In the genomic region with DNA sequence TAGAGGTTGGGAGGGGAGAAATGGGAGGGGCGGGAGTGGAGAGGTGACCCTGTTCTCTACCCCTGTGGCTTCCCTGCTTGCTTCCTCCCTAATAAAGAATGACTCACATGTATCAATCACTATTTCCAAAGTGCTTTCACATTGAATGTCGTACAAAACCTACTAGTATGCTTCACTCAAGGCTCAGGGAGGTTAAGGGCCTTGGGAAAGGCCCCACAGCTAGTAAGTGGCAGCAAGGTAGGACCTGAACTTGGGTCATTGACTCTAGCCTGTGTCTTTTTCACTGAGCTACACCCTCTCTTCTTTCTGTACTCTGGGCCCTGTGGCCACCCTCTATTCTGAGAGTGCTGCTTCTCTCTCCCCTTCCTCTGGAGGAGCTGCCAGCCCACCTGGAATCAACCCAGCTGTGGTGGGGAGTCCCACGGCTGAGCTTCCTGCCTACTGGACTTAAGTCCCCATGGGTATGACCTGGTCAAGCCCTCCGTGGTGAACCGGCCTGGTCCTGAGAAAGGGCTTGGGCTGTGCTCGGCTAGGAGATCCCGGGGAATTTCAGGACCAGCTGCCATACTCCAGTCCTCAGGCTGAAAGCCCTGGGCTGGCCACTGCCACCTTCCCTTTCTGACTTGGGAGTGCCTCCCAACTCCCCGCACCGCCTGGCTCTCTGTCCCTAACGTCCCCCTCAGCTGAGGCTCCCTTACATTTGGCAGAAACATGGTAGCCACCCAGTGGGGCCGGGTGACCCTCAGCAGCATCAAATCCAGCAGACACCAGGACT, we compare ENCODE assay signal across 13 cellular contexts. TPM values are rescaled to one million over a fixed set of nuclear protein-coding genes. Genes with fewer than 3 reads are reported as not detected.
DNase-seq lines count a peak whose midpoint lies in the region; ATAC-seq lines count a peak whose summit lies in the region.
"Had no signal": no experiment of that assay in that cellular context is flagged by ENCODE, and none has a peak within 500 bp of the region (broad histone marks: within the 10 kb centered on the region; RNA-seq: fewer than 3 reads in every experiment).

No MANE protein-coding gene starts in this region.

- H3K27ac ChIP-seq in right cardiac atrium (ENCODE audit: low read length), result peak overlapping the region; percentile 4
- H3K27ac ChIP-seq: body of pancreas had no signal

- H3K27me3 Mint-ChIP-seq in activated CD4-positive, alpha-beta T cell treated with anti-CD3 and anti-CD28 coated beads, Interleukin-2, amount 10 ng/mL, durations not matched to agents 7 days and 5 days, result no peaks in the 10 kb centered on the region
- H3K27me3 Mint-ChIP-seq in activated naive CD8-positive, alpha-beta T cell treated with anti-CD3 and anti-CD28 coated beads for 36 hours, result no peaks in the 10 kb centered on the region
- no peaks in the 10 kb centered on the region for H3K27me3 Mint-ChIP-seq in stimulated activated naive CD8-positive, alpha-beta T cell treated with anti-CD3 and anti-CD28 coated beads, Interleukin-15, amount 100 ng/mL, for 72 hours

- 67% methylated on average over 11 of the region's 11 CpGs for WGBS in right cardiac atrium

- intact Hi-C loops in right cardiac atrium (cut with DNase I), result loop anchor here in 1 of 4 donors (10.0 kb wide), 1 partner anchor 49 kb away; no protein-coding TSS in a partner anchor

- H3K27ac Mint-ChIP-seq in activated CD4-positive, alpha-beta T cell treated with anti-CD3 and anti-CD28 coated beads, Interleukin-2, amount 10 ng/mL, durations not matched to agents 7 days and 5 days, result peak overlapping the region; percentile 57
- peak overlapping the region; percentile 81 for H3K27ac Mint-ChIP-seq in activated naive CD8-positive, alpha-beta T cell treated with anti-CD3 and anti-CD28 coated beads for 36 hours
- H3K27ac Mint-ChIP-seq in stimulated activated naive CD8-positive, alpha-beta T cell treated with anti-CD3 and anti-CD28 coated beads, Interleukin-15, amount 100 ng/mL, for 72 hours, result peak overlapping the region; percentile 75 to 90
- H3K27ac Mint-ChIP-seq: GM23338 had no signal

- no peak for DNase-seq in activated CD4-positive, alpha-beta T cell treated with anti-CD3 and anti-CD28 coated beads, Interleukin-2, amount 10 ng/mL, durations not matched to agents 7 days and 5 days
- no peak for DNase-seq in activated CD4-positive, alpha-beta T cell treated with anti-CD3 and anti-CD28 coated beads, Interleukin-2, amount 50 U/mL, for 1 hour
- no peak for DNase-seq in activated naive CD8-positive, alpha-beta T cell treated with anti-CD3 and anti-CD28 coated beads for 36 hours
- DNase-seq in right cardiac atrium (peak in 2 of 3 donors; percentile 41 to 60), GOT3 (lab: John Stamatoyannopoulos, UW) (no peak)
- no peak for DNase-seq in stimulated activated naive CD8-positive, alpha-beta T cell treated with anti-CD3 and anti-CD28 coated beads, Interleukin-15, amount 100 ng/mL, for 72 hours
- DNase-seq: body of pancreas; effector memory CD4-positive, alpha-beta T cell; NCI-H187; RPMI8226 had no signal

- H3K4me3 Mint-ChIP-seq in activated CD4-positive, alpha-beta T cell treated with anti-CD3 and anti-CD28 coated beads, Interleukin-2, amount 10 ng/mL, durations not matched to agents 7 days and 5 days, result no peak overlapping the region
- no peak overlapping the region for H3K4me3 Mint-ChIP-seq in activated naive CD8-positive, alpha-beta T cell treated with anti-CD3 and anti-CD28 coated beads for 36 hours
- H3K4me3 Mint-ChIP-seq in stimulated activated naive CD8-positive, alpha-beta T cell treated with anti-CD3 and anti-CD28 coated beads, Interleukin-15, amount 100 ng/mL, for 72 hours, result no peak overlapping the region
- H3K4me3 Mint-ChIP-seq: GM23338 had no signal

- no peak for ATAC-seq in right cardiac atrium
- peak; percentile 35 for ATAC-seq in stimulated activated naive CD8-positive, alpha-beta T cell treated with anti-CD3 and anti-CD28 coated beads, Interleukin-15, amount 100 ng/mL, for 72 hours
- ATAC-seq in GM19023 (IDR thresholded peaks at IDR 0.05; ENCODE audit: unreplicated experiment), result no peak
- ATAC-seq in HG02885 (IDR thresholded peaks at IDR 0.05; ENCODE audit: poor library complexity, unreplicated experiment), result no peak
- ATAC-seq: body of pancreas, GM23338 had no signal

- H3K9me3 Mint-ChIP-seq in activated CD4-positive, alpha-beta T cell treated with anti-CD3 and anti-CD28 coated beads, Interleukin-2, amount 10 ng/mL, durations not matched to agents 7 days and 5 days, result no peaks in the 10 kb centered on the region
- H3K9me3 Mint-ChIP-seq in activated naive CD8-positive, alpha-beta T cell treated with anti-CD3 and anti-CD28 coated beads for 36 hours, result no peaks in the 10 kb centered on the region
- no peaks in the 10 kb centered on the region for H3K9me3 Mint-ChIP-seq in stimulated activated naive CD8-positive, alpha-beta T cell treated with anti-CD3 and anti-CD28 coated beads, Interleukin-15, amount 100 ng/mL, for 72 hours
- H3K9me3 Mint-ChIP-seq: GM23338 had no signal

- H3K4me3 ChIP-seq in right cardiac atrium (ENCODE audit: low read length), result no peak overlapping the region
- H3K4me3 ChIP-seq: body of pancreas, GM23338 had no signal

- H3K4me1 ChIP-seq in right cardiac atrium (ENCODE audit: control insufficient read depth, insufficient read depth, low read length), result no peaks in the 10 kb centered on the region
- H3K4me1 ChIP-seq: body of pancreas had no signal

- no peaks in the 10 kb centered on the region for H3K9me3 ChIP-seq in right cardiac atrium (ENCODE audit: control insufficient read depth, low read length)
- H3K9me3 ChIP-seq: body of pancreas had no signal

- peaks cover 54% of the 10 kb centered on the region for H3K36me3 Mint-ChIP-seq in activated CD4-positive, alpha-beta T cell treated with anti-CD3 and anti-CD28 coated beads, Interleukin-2, amount 10 ng/mL, durations not matched to agents 7 days and 5 days (ENCODE audit: low read depth)
- H3K36me3 Mint-ChIP-seq in activated naive CD8-positive, alpha-beta T cell treated with anti-CD3 and anti-CD28 coated beads for 36 hours, result peaks cover 34% of the 10 kb centered on the region

- H3K27me3 ChIP-seq in right cardiac atrium (ENCODE audit: control insufficient read depth, insufficient read depth), result no peaks in the 10 kb centered on the region
- H3K27me3 ChIP-seq: body of pancreas had no signal

- POLR2A ChIA-PET in activated CD4-positive, alpha-beta T cell treated with anti-CD3 and anti-CD28 coated beads, Interleukin-2, amount 10 ng/mL, durations not matched to agents 7 days and 5 days (lab: Charles Lee), result interaction anchor here (0.8 kb wide), 1 partner anchor 27 kb away, joined by 3 read pairs; no protein-coding TSS in a partner anchor

- no peaks in the 10 kb centered on the region for H3K4me1 Mint-ChIP-seq in activated CD4-positive, alpha-beta T cell treated with anti-CD3 and anti-CD28 coated beads, Interleukin-2, amount 10 ng/mL, durations not matched to agents 7 days and 5 days
- H3K4me1 Mint-ChIP-seq in activated naive CD8-positive, alpha-beta T cell treated with anti-CD3 and anti-CD28 coated beads for 36 hours, result peaks cover 26% of the 10 kb centered on the region
- H3K4me1 Mint-ChIP-seq in stimulated activated naive CD8-positive, alpha-beta T cell treated with anti-CD3 and anti-CD28 coated beads, Interleukin-15, amount 100 ng/mL, for 72 hours, result peaks cover 89% of the 10 kb centered on the region
- H3K4me1 Mint-ChIP-seq: GM23338 had no signal

- CTCF ChIA-PET in activated CD4-positive, alpha-beta T cell treated with anti-CD3 and anti-CD28 coated beads, Interleukin-2, amount 10 ng/mL, durations not matched to agents 7 days and 5 days (lab: Charles Lee), result interaction anchor here (0.8 to 1.8 kb wide), 3 partner anchors 9 to 52 kb away, joined by 3 to 5 read pairs (median 4); no protein-coding TSS in a partner anchor

RNA-seq across cellular contexts. Expression of gene SLC48A1, which starts 13.0 kb away (rescaled TPM):
- total RNA-seq in activated CD4-positive, alpha-beta T cell treated with anti-CD3 and anti-CD28 coated beads, Interleukin-2, amount 10 ng/mL, durations not matched to agents 7 days and 5 days, result 1 to 10 TPM; 7.9 to 9.1 TPM
- total RNA-seq in activated naive CD8-positive, alpha-beta T cell treated with anti-CD3 and anti-CD28 coated beads for 36 hours, result 1 to 10 TPM; 5.4 to 6.0 TPM
- 10 to 100 TPM; 26.5 to 30.1 (median 27.6) TPM for total RNA-seq in right cardiac atrium
- 22.0 TPM for polyA plus RNA-seq in right cardiac atrium

RNA-seq across cellular contexts. Expression of gene RAPGEF3, which starts 27.4 kb away (rescaled TPM):
- under 1 TPM in 1 of 2 experiments, not detected in 1; 0.15 TPM for total RNA-seq in activated CD4-positive, alpha-beta T cell treated with anti-CD3 and anti-CD28 coated beads, Interleukin-2, amount 10 ng/mL, durations not matched to agents 7 days and 5 days
- total RNA-seq in activated naive CD8-positive, alpha-beta T cell treated with anti-CD3 and anti-CD28 coated beads for 36 hours, result under 1 TPM; 0.27 to 0.54 TPM
- 10 to 100 TPM; 14.1 to 28.7 (median 23.3) TPM for total RNA-seq in right cardiac atrium
- 44.9 TPM for polyA plus RNA-seq in right cardiac atrium

RNA-seq across cellular contexts. Expression of gene HDAC7, which starts 33.6 kb away (rescaled TPM):
- 100 to 1,000 TPM; 218 to 232 TPM for total RNA-seq in activated CD4-positive, alpha-beta T cell treated with anti-CD3 and anti-CD28 coated beads, Interleukin-2, amount 10 ng/mL, durations not matched to agents 7 days and 5 days
- total RNA-seq in activated naive CD8-positive, alpha-beta T cell treated with anti-CD3 and anti-CD28 coated beads for 36 hours, result 100 to 1,000 TPM; 233 to 246 TPM
- 10 to 100 TPM; 46.5 to 60.1 (median 51.1) TPM for total RNA-seq in right cardiac atrium
- 38.0 TPM for polyA plus RNA-seq in right cardiac atrium

Comparison
In these comparisons a context has a peak if more than half of its experiments do, and no peak if none do; other contexts are left out.
1. DNase-seq: peak in right cardiac atrium (2 of 3); none in activated CD4-positive, alpha-beta T cell treated with anti-CD3 and anti-CD28 coated beads, Interleukin-2, amount 10 ng/mL, durations not matched to agents 7 days and 5 days (single experiment), activated CD4-positive, alpha-beta T cell treated with anti-CD3 and anti-CD28 coated beads, Interleukin-2, amount 50 U/mL, for 1 hour (single experiment), activated naive CD8-positive, alpha-beta T cell treated with anti-CD3 and anti-CD28 coated beads for 36 hours (single experiment), stimulated activated naive CD8-positive, alpha-beta T cell treated with anti-CD3 and anti-CD28 coated beads, Interleukin-15, amount 100 ng/mL, for 72 hours (0 of 2) and GOT3 (single experiment).
2. RNA of gene RAPGEF3, which starts 27.4 kb away (total RNA-seq): 14.1 to 28.7 TPM in right cardiac atrium; 0.27 to 0.54 TPM in activated naive CD8-positive, alpha-beta T cell treated with anti-CD3 and anti-CD28 coated beads for 36 hours and 0.15 TPM in activated CD4-positive, alpha-beta T cell treated with anti-CD3 and anti-CD28 coated beads, Interleukin-2, amount 10 ng/mL, durations not matched to agents 7 days and 5 days; every median in the first group is over 4 times any median in the second.
3. Peak in every context shown above with its lines, with median percentiles within 50 percentile points of each other: H3K27ac Mint-ChIP-seq.